8 cellular contexts compared by ENCODE assay signal in genomic region chr4:40856836-40857362, GRCh38.
A peak's percentile ranks its signal among the peaks of the same experiment; 100 is the strongest.
DNase-seq lines count a peak whose midpoint lies in the region; ATAC-seq lines count a peak whose summit lies in the region.

No MANE protein-coding gene starts in this region.

- peak overlapping the region; percentile 79 to 94 (median 91) for H3K4me3 Mint-ChIP-seq in naive B cell

- no peaks in the 10 kb centered on the region for H3K9me3 Mint-ChIP-seq in naive B cell

- H3K36me3 Mint-ChIP-seq in naive B cell, result no peaks in the 10 kb centered on the region

- peaks cover 33 to 48% (median 35%) of the 10 kb centered on the region in 3 donors for H3K4me1 Mint-ChIP-seq in naive B cell

- H3K27ac Mint-ChIP-seq in naive B cell, result peak overlapping the region in 5 of 6 donors; percentile 78 to 94 (median 88)

- ATAC-seq in GM18519 (IDR thresholded peaks at IDR 0.05; ENCODE audit: low FRiP score, unreplicated experiment), result peak; percentile 66
- ATAC-seq in HG02870 (IDR thresholded peaks at IDR 0.05; ENCODE audit: unreplicated experiment), result peak; percentile 78
- ATAC-seq in esophagus mucosa, result peak; percentile 92
- ATAC-seq in naive B cell (ENCODE audit: low read depth in 2 of 2), result peak; percentile 90 to 91
- peak; percentile 93 for ATAC-seq in stimulated activated naive CD8-positive, alpha-beta T cell treated with anti-CD3 and anti-CD28 coated beads, Interleukin-15, Interleukin-2, amounts not matched to agents 100 U/mL and 50 U/mL, for 24 hours
- ATAC-seq in HG03469 (IDR thresholded peaks at IDR 0.05; ENCODE audit: unreplicated experiment), result no peak

- H3K27me3 Mint-ChIP-seq in naive B cell, result peaks cover 0 to 12% (median 12%) of the 10 kb centered on the region in 3 donors

- DNase-seq in NCI-H2196 treated with DMSO at 0.1 percent for 48 hours (lab: John Stamatoyannopoulos, UW; ENCODE audit: unreplicated experiment) (peak; percentile 87), naive B cell (peak; percentile 65)
- DNase-seq in activated CD8-positive, alpha-beta memory T cell treated with anti-CD3 and anti-CD28 coated beads for 24 hours, result peak; percentile 79
- peak; percentile 73 for DNase-seq in stimulated activated naive CD8-positive, alpha-beta T cell treated with anti-CD3 and anti-CD28 coated beads, Interleukin-15, Interleukin-2, amounts not matched to agents 100 U/mL and 50 U/mL, for 24 hours
